ENCODE assay signal across 8 cellular contexts in the genomic region with DNA sequence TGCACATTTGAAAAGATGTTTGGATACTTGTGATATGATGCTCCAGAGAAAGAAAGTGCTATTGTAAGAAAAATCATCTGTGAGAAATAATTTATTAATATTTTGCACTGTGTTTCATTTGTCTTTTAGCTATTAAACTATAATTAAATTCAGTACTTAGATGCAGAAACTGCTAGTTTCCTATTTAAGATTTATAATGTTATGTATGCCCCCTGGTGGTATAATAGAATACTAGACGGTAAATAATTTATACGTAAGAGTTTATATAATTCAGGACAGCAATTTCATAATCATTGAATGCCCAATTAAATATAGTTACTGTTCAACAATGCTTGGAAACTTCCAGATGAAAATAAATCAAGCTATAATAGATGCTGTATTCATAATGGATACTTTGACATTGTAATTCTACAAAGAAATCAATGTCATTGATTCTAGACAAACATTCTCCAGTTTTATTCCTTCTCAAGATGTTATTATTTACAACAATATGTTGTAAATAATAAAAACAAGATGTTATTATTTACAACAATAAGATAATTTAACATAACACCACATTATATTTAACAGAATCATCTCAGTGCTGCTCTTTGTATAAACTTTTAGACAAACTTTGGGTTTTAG.
DNase-seq lines count a peak whose midpoint lies in the region; ATAC-seq, FAIRE-seq and TF ChIP-seq lines count a peak whose summit lies in the region.

No MANE protein-coding gene starts in this region.

- H3K9me3 Mint-ChIP-seq in stimulated activated naive B cell treated with anti-CD40 and anti-IgM and Interleukin-4, amounts not matched to agents 10 μg/mL and 1 μg/mL and 100 μg/mL, for 72 hours, result no peaks in the 10 kb centered on the region

- H3K9ac ChIP-seq in Karpas-422 (ENCODE audit: low read length), result no peak overlapping the region

- no peaks in the 10 kb centered on the region for H3K79me2 ChIP-seq in Karpas-422 (ENCODE audit: low read length)

- H3K9me3 ChIP-seq in Karpas-422 (ENCODE audit: low read length), result no peaks in the 10 kb centered on the region
- H3K9me3 ChIP-seq in MG63, result no peaks in the 10 kb centered on the region

- no peaks in the 10 kb centered on the region for H3K4me1 Mint-ChIP-seq in stimulated activated naive B cell treated with anti-CD40 and anti-IgM and Interleukin-4, amounts not matched to agents 10 μg/mL and 1 μg/mL and 100 μg/mL, for 72 hours

- FAIRE-seq in frontal cortex (lab: Jason Lieb, UNC), result peak; percentile 97

- no peaks in the 10 kb centered on the region for H3K36me3 Mint-ChIP-seq in stimulated activated naive B cell treated with anti-CD40 and anti-IgM and Interleukin-4, amounts not matched to agents 10 μg/mL and 1 μg/mL and 100 μg/mL, for 72 hours

- H2AFZ ChIP-seq in Karpas-422 (ENCODE audit: low read length), result no peak overlapping the region

- H3K27ac Mint-ChIP-seq in stimulated activated naive B cell treated with anti-CD40 and anti-IgM and Interleukin-4, amounts not matched to agents 10 μg/mL and 1 μg/mL and 100 μg/mL, for 72 hours, result no peak overlapping the region

- H3K27me3 Mint-ChIP-seq in stimulated activated naive B cell treated with anti-CD40 and anti-IgM and Interleukin-4, amounts not matched to agents 10 μg/mL and 1 μg/mL and 100 μg/mL, for 72 hours, result no peaks in the 10 kb centered on the region

- no peaks in the 10 kb centered on the region for H3K27me3 ChIP-seq in Karpas-422 (ENCODE audit: low read length)
- H3K27me3 ChIP-seq in MG63, result peaks cover 4% of the 10 kb centered on the region; the same call in 1 of the 2 replicates

- H3K36me3 ChIP-seq in Karpas-422 (ENCODE audit: insufficient read depth, low read length) (no peaks in the 10 kb centered on the region), MG63 (no peaks in the 10 kb centered on the region)

- CTCF ChIA-PET in HEK293T (lab: Yijun Ruan, JAX), result no interaction called here

- H3K4me3 ChIP-seq in Karpas-422 (ENCODE audit: low read length) (no peak overlapping the region), MG63 (no peak overlapping the region)

- H3K4me2 ChIP-seq in Karpas-422 (ENCODE audit: low read depth, low read length, poor library complexity, severe bottlenecking), result no peak overlapping the region

- no peaks in the 10 kb centered on the region for H4K20me1 ChIP-seq in Karpas-422 (ENCODE audit: insufficient read depth, low read depth, low read length)

- DNase-seq in COR-L47 (lab: John Stamatoyannopoulos, UW) (peak; percentile 54), Karpas-422 (peak; percentile 77), SKM-1 (lab: John Stamatoyannopoulos, UW; ENCODE audit: unreplicated experiment) (peak; percentile 26), frontal cortex (ENCODE audit: low spot score in 2 of 2) (peak; percentile 2 to 10), MG63 (no peak), HEK293T (ENCODE audit: extremely low spot score) (no peak)
- no peak for DNase-seq in stimulated activated naive B cell treated with anti-CD40 and anti-IgM and Interleukin-4, amounts not matched to agents 10 μg/mL and 1 μg/mL and 100 μg/mL, for 72 hours

- no peak overlapping the region for H3K4me3 Mint-ChIP-seq in stimulated activated naive B cell treated with anti-CD40 and anti-IgM and Interleukin-4, amounts not matched to agents 10 μg/mL and 1 μg/mL and 100 μg/mL, for 72 hours

- no peak overlapping the region for H3K27ac ChIP-seq in Karpas-422 (ENCODE audit: low read length)

- H3K9me2 ChIP-seq in Karpas-422 (replicated peaks; ENCODE audit: insufficient read depth, low read length), result no peaks in the 10 kb centered on the region

- H3K4me1 ChIP-seq in Karpas-422 (ENCODE audit: low read length), result no peaks in the 10 kb centered on the region

- POLR2A ChIA-PET in HEK293T (lab: Yijun Ruan, JAX), result no interaction called here

- ATAC-seq in stimulated activated naive B cell treated with anti-CD40 and anti-IgM and Interleukin-4, amounts not matched to agents 10 μg/mL and 1 μg/mL and 100 μg/mL, for 72 hours (replicated peaks), result no peak
- no peak for ATAC-seq in GM19395 (IDR thresholded peaks at IDR 0.05; ENCODE audit: unreplicated experiment)

TF ChIP-seq in HEK293T, 16 proteins besides CTCF, POLR2A, EP300 and RAD21:
- TF ChIP-seq FOXK2 (IDR thresholded peaks at IDR 0.05) (no peak), FOXA1 (IDR thresholded peaks at IDR 0.05) (no peak), ARNT (IDR thresholded peaks at IDR 0.05) (no peak), L3MBTL2 (conservative IDR thresholded peaks at IDR 0.05) (no peak), NFRKB (IDR thresholded peaks at IDR 0.05) (no peak), SUZ12 (IDR thresholded peaks at IDR 0.05) (no peak), FOXM1 (IDR thresholded peaks at IDR 0.05; ENCODE audit: borderline replicate concordance) (no peak), SP1 (IDR thresholded peaks at IDR 0.05) (no peak), BHLHE40 (IDR thresholded peaks at IDR 0.05; ENCODE audit: borderline replicate concordance) (no peak), LEF1 (IDR thresholded peaks at IDR 0.05; ENCODE audit: borderline replicate concordance) (no peak), CTBP1 (IDR thresholded peaks at IDR 0.05; ENCODE audit: borderline replicate concordance) (no peak), ELF4 (IDR thresholded peaks at IDR 0.05) (no peak), HDGF (IDR thresholded peaks at IDR 0.05; ENCODE audit: borderline replicate concordance) (no peak), ZNF384 (IDR thresholded peaks at IDR 0.05) (no peak), TARDBP (IDR thresholded peaks at IDR 0.05) (no peak)
- TF ChIP-seq, protein P1, sequence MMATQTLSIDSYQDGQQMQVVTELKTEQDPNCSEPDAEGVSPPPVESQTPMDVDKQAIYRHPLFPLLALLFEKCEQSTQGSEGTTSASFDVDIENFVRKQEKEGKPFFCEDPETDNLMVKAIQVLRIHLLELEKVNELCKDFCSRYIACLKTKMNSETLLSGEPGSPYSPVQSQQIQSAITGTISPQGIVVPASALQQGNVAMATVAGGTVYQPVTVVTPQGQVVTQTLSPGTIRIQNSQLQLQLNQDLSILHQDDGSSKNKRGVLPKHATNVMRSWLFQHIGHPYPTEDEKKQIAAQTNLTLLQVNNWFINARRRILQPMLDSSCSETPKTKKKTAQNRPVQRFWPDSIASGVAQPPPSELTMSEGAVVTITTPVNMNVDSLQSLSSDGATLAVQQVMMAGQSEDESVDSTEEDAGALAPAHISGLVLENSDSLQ (IDR thresholded peaks at IDR 0.05), result no peak

Comparison
In these comparisons a context has a peak if more than half of its experiments do, and no peak if none do; other contexts are left out.
1. DNase-seq: peak in COR-L47 (single experiment), Karpas-422 (single experiment), SKM-1 (single experiment) and frontal cortex (2 of 2); none in stimulated activated naive B cell treated with anti-CD40 and anti-IgM and Interleukin-4, amounts not matched to agents 10 μg/mL and 1 μg/mL and 100 μg/mL, for 72 hours (single experiment), MG63 (single experiment) and HEK293T (single experiment).